In genomic region chr9:124392855-124393460, GRCh38 we compare ENCODE assay signal across 9 cellular contexts. TPM values are rescaled to one million over a fixed set of nuclear protein-coding genes. Genes with fewer than 3 reads are reported as not detected.
DNase-seq lines count a peak whose midpoint lies in the region; ATAC-seq and TF ChIP-seq lines count a peak whose summit lies in the region.
"Had no signal": no experiment of that assay in that cellular context is flagged by ENCODE, and none has a peak within 500 bp of the region (broad histone marks: within the 10 kb centered on the region; RNA-seq: fewer than 3 reads in every experiment).

No MANE protein-coding gene starts in this region.

- H3K4me3 Mint-ChIP-seq in nephron = no peak overlapping the region
- no peak overlapping the region for H3K4me3 Mint-ChIP-seq in activated CD4-positive, alpha-beta T cell treated with anti-CD3 and anti-CD28 coated beads, Interleukin-2, amount 10 ng/mL, durations not matched to agents 7 days and 5 days

- CTCF ChIA-PET in activated CD4-positive, alpha-beta T cell treated with anti-CD3 and anti-CD28 coated beads, Interleukin-2, amount 10 ng/mL, durations not matched to agents 7 days and 5 days (lab: Charles Lee) = interaction anchor here (1.1 kb wide), 1 partner anchor 112 kb away, joined by 3 read pairs; no protein-coding TSS in a partner anchor

- H3K4me1 Mint-ChIP-seq in nephron = peaks cover 43% of the 10 kb centered on the region
- peaks cover 24% of the 10 kb centered on the region for H3K4me1 Mint-ChIP-seq in activated CD4-positive, alpha-beta T cell treated with anti-CD3 and anti-CD28 coated beads, Interleukin-2, amount 10 ng/mL, durations not matched to agents 7 days and 5 days

- DNase-seq in NCI-H2081 (lab: John Stamatoyannopoulos, UW) (peak; percentile 27 to 62), NCI-H2081 treated with DMSO at 0.1 percent for 48 hours (lab: John Stamatoyannopoulos, UW) (no peak), NCI-H345 (lab: John Stamatoyannopoulos, UW) (peak; percentile 29), cardiac fibroblast (ENCODE audit: low read depth in 2 of 2) (peak; percentile 60 to 93), germinal center (ENCODE audit: low spot score) (no peak)
- no peak for DNase-seq in activated CD4-positive, alpha-beta T cell treated with anti-CD3 and anti-CD28 coated beads, Interleukin-2, amount 10 ng/mL, durations not matched to agents 7 days and 5 days

- no peak overlapping the region for H3K4me3 ChIP-seq in cardiac fibroblast (replicated peaks in 1 of 2; ENCODE audit: low read depth in 2 of 2, low read length in 2 of 2)
- H3K4me3 ChIP-seq: BLaER1 treated with 17β-estradiol and CSF1 and Interleukin-3, amounts not matched to agents 10 nM and 100 nM had no signal

- POLR2A ChIA-PET in activated CD4-positive, alpha-beta T cell treated with anti-CD3 and anti-CD28 coated beads, Interleukin-2, amount 10 ng/mL, durations not matched to agents 7 days and 5 days (lab: Charles Lee) = no interaction called here

- H3K9me3 Mint-ChIP-seq in nephron = no peaks in the 10 kb centered on the region
- H3K9me3 Mint-ChIP-seq in activated CD4-positive, alpha-beta T cell treated with anti-CD3 and anti-CD28 coated beads, Interleukin-2, amount 10 ng/mL, durations not matched to agents 7 days and 5 days = no peaks in the 10 kb centered on the region

- H3K27me3 Mint-ChIP-seq in nephron (ENCODE audit: low read depth) = peaks cover 3% of the 10 kb centered on the region
- no peaks in the 10 kb centered on the region for H3K27me3 Mint-ChIP-seq in activated CD4-positive, alpha-beta T cell treated with anti-CD3 and anti-CD28 coated beads, Interleukin-2, amount 10 ng/mL, durations not matched to agents 7 days and 5 days

- H3K36me3 Mint-ChIP-seq in nephron (ENCODE audit: low read depth) = peaks cover 13% of the 10 kb centered on the region
- H3K36me3 Mint-ChIP-seq in activated CD4-positive, alpha-beta T cell treated with anti-CD3 and anti-CD28 coated beads, Interleukin-2, amount 10 ng/mL, durations not matched to agents 7 days and 5 days (ENCODE audit: low read depth) = no peaks in the 10 kb centered on the region

- peak; percentile 42 for TF ChIP-seq CTCF in cardiac fibroblast (IDR thresholded peaks at IDR 0.05; ENCODE audit: low read depth, low read length)
- TF ChIP-seq CTCF in nephron (IDR thresholded peaks at IDR 0.05; ENCODE audit: unreplicated experiment in 3 of 3) = peak in 2 of 3 experiments; percentile 29 to 30

- H3K27ac Mint-ChIP-seq in nephron = no peak overlapping the region
- H3K27ac Mint-ChIP-seq in activated CD4-positive, alpha-beta T cell treated with anti-CD3 and anti-CD28 coated beads, Interleukin-2, amount 10 ng/mL, durations not matched to agents 7 days and 5 days = no peak overlapping the region

- ATAC-seq in HG02970 (IDR thresholded peaks at IDR 0.05; ENCODE audit: low FRiP score, unreplicated experiment) = no peak

RNA-seq across cellular contexts. Expression of gene PSMB7, which starts 22.3 kb away (rescaled TPM):
- total RNA-seq in activated CD4-positive, alpha-beta T cell treated with anti-CD3 and anti-CD28 coated beads, Interleukin-2, amount 10 ng/mL, durations not matched to agents 7 days and 5 days = 100 to 1,000 TPM; 120 to 121 TPM

RNA-seq across cellular contexts. Expression of gene ADGRD2, which starts 57.3 kb away (rescaled TPM):
- total RNA-seq in activated CD4-positive, alpha-beta T cell treated with anti-CD3 and anti-CD28 coated beads, Interleukin-2, amount 10 ng/mL, durations not matched to agents 7 days and 5 days = not detected

Comparison
In these comparisons a context has a peak if more than half of its experiments do, and no peak if none do; other contexts are left out.
1. DNase-seq: peak in NCI-H2081 (2 of 2), NCI-H345 (single experiment) and cardiac fibroblast (2 of 2); none in NCI-H2081 treated with DMSO at 0.1 percent for 48 hours (single experiment), activated CD4-positive, alpha-beta T cell treated with anti-CD3 and anti-CD28 coated beads, Interleukin-2, amount 10 ng/mL, durations not matched to agents 7 days and 5 days (single experiment) and germinal center (single experiment).